ENCODE assay signal across 28 cellular contexts in genomic region chr16:20411055-20411454, GRCh38. TPM values are rescaled to one million over a fixed set of nuclear protein-coding genes. Genes with fewer than 3 reads are reported as not detected.
"Had no signal": no experiment of that assay in that cellular context is flagged by ENCODE, and none has a peak within 500 bp of the region (broad histone marks: within the 10 kb centered on the region; RNA-seq: fewer than 3 reads in every experiment).

No MANE protein-coding gene starts in this region.

- H3K9me3 Mint-ChIP-seq: activated B cell treated with CpG ODN at 0.5 μM for 24 hours; activated CD4-positive, alpha-beta memory T cell treated with anti-CD3 and anti-CD28 coated beads for 36 hours; activated CD4-positive, alpha-beta T cell treated with anti-CD3 and anti-CD28 coated beads, Interleukin-2, amount 10 ng/mL, durations not matched to agents 7 days and 5 days; activated naive CD4-positive, alpha-beta T cell treated with anti-CD3 and anti-CD28 coated beads for 36 hours; activated T-cell treated with anti-CD3 and anti-CD28 coated beads, Interleukin-2, amount 50 U/mL, for 4 hours; brain had no signal

- ATAC-seq: activated T-cell treated with anti-CD3 and anti-CD28 coated beads, Interleukin-2, amount 50 U/mL, for 4 hours had no signal

- H3K36me3 Mint-ChIP-seq: activated CD4-positive, alpha-beta memory T cell treated with anti-CD3 and anti-CD28 coated beads for 36 hours; activated naive CD8-positive, alpha-beta T cell; brain had no signal

- DNase-seq: activated B cell treated with CpG ODN at 0.5 μM for 24 hours; activated CD4-positive, alpha-beta memory T cell treated with anti-CD3 and anti-CD28 coated beads for 36 hours; activated CD4-positive, alpha-beta T cell treated with anti-CD3 and anti-CD28 coated beads for 1 hour; activated CD4-positive, alpha-beta T cell treated with anti-CD3 and anti-CD28 coated beads, Interleukin-2, amount 10 ng/mL, durations not matched to agents 7 days and 5 days; activated CD8-positive, alpha-beta memory T cell treated with anti-CD3 and anti-CD28 coated beads for 24 hours; activated effector memory CD4-positive, alpha-beta T cell treated with anti-CD3 and anti-CD28 coated beads, Interleukin-2, amount 50 U/mL, for 16 hours; activated naive CD4-positive, alpha-beta T cell treated with anti-CD3 and anti-CD28 coated beads for 36 hours; activated T-cell treated with anti-CD3 and anti-CD28 coated beads, Interleukin-2, amount 50 U/mL, for 4 hours; amygdala; NCI-H1092; NCI-H1417 treated with DMSO at 0.1 percent for 48 hours; NCI-H1694; NCI-H2029; NCI-H446; NCI-H524; NCI-H748 treated with DMSO at 0.1 percent for 48 hours; SIG-M5; T-helper 2 cell; T1000 had no signal

- FAIRE-seq: astrocyte, TTC549 had no signal

- H3K27ac Mint-ChIP-seq: activated CD4-positive, alpha-beta memory T cell treated with anti-CD3 and anti-CD28 coated beads for 36 hours; activated CD4-positive, alpha-beta T cell treated with anti-CD3 and anti-CD28 coated beads, Interleukin-2, amount 10 ng/mL, durations not matched to agents 7 days and 5 days; activated naive CD4-positive, alpha-beta T cell treated with anti-CD3 and anti-CD28 coated beads for 36 hours; activated naive CD8-positive, alpha-beta T cell; brain had no signal

- H3K4me1 Mint-ChIP-seq: activated CD4-positive, alpha-beta T cell treated with anti-CD3 and anti-CD28 coated beads, Interleukin-2, amount 10 ng/mL, durations not matched to agents 7 days and 5 days; brain had no signal

- H3K4me3 Mint-ChIP-seq: activated B cell treated with CpG ODN at 0.5 μM for 24 hours; activated CD4-positive, alpha-beta memory T cell treated with anti-CD3 and anti-CD28 coated beads for 36 hours; activated CD4-positive, alpha-beta T cell treated with anti-CD3 and anti-CD28 coated beads, Interleukin-2, amount 10 ng/mL, durations not matched to agents 7 days and 5 days; activated naive CD4-positive, alpha-beta T cell treated with anti-CD3 and anti-CD28 coated beads for 36 hours; activated naive CD8-positive, alpha-beta T cell; activated T-cell treated with anti-CD3 and anti-CD28 coated beads, Interleukin-2, amount 50 U/mL, for 4 hours; brain had no signal

RNA-seq across cellular contexts. Expression of gene ACSM5, which starts 1.7 kb away (rescaled TPM):
- total RNA-seq: activated B cell treated with CpG ODN at 0.5 μM for 24 hours; activated CD4-positive, alpha-beta memory T cell treated with anti-CD3 and anti-CD28 coated beads for 36 hours; activated CD4-positive, alpha-beta T cell treated with anti-CD3 and anti-CD28 coated beads, Interleukin-2, amount 10 ng/mL, durations not matched to agents 7 days and 5 days; activated naive CD4-positive, alpha-beta T cell treated with anti-CD3 and anti-CD28 coated beads for 36 hours; activated T-cell treated with anti-CD3 and anti-CD28 coated beads, Interleukin-2, amount 50 U/mL, for 4 hours; astrocyte; cardiac muscle cell; OCI-LY7; RPMI7951 had no signal

RNA-seq across cellular contexts. Expression of gene PDILT, which starts 6.5 kb away (rescaled TPM):
- total RNA-seq: activated B cell treated with CpG ODN at 0.5 μM for 24 hours; activated CD4-positive, alpha-beta memory T cell treated with anti-CD3 and anti-CD28 coated beads for 36 hours; activated CD4-positive, alpha-beta T cell treated with anti-CD3 and anti-CD28 coated beads, Interleukin-2, amount 10 ng/mL, durations not matched to agents 7 days and 5 days; activated naive CD4-positive, alpha-beta T cell treated with anti-CD3 and anti-CD28 coated beads for 36 hours; activated T-cell treated with anti-CD3 and anti-CD28 coated beads, Interleukin-2, amount 50 U/mL, for 4 hours; astrocyte; cardiac muscle cell; LHCN-M2; M059J; OCI-LY7; RPMI7951 had no signal
- polyA plus RNA-seq: cardiac muscle cell had no signal

RNA-seq across cellular contexts. Expression of gene ACSM2A, which starts 40.3 kb away (rescaled TPM):
- total RNA-seq: activated B cell treated with CpG ODN at 0.5 μM for 24 hours; activated CD4-positive, alpha-beta memory T cell treated with anti-CD3 and anti-CD28 coated beads for 36 hours; activated CD4-positive, alpha-beta T cell treated with anti-CD3 and anti-CD28 coated beads, Interleukin-2, amount 10 ng/mL, durations not matched to agents 7 days and 5 days; activated naive CD4-positive, alpha-beta T cell treated with anti-CD3 and anti-CD28 coated beads for 36 hours; cardiac muscle cell; LHCN-M2; M059J; OCI-LY7; RPMI7951 had no signal
- polyA plus RNA-seq: cardiac muscle cell had no signal

RNA-seq across cellular contexts. Expression of gene UMOD, which starts 58.5 kb away (rescaled TPM):
- total RNA-seq: activated B cell treated with CpG ODN at 0.5 μM for 24 hours; activated CD4-positive, alpha-beta memory T cell treated with anti-CD3 and anti-CD28 coated beads for 36 hours; activated CD4-positive, alpha-beta T cell treated with anti-CD3 and anti-CD28 coated beads, Interleukin-2, amount 10 ng/mL, durations not matched to agents 7 days and 5 days; activated naive CD4-positive, alpha-beta T cell treated with anti-CD3 and anti-CD28 coated beads for 36 hours; activated T-cell treated with anti-CD3 and anti-CD28 coated beads, Interleukin-2, amount 50 U/mL, for 4 hours; astrocyte; cardiac muscle cell; LHCN-M2; M059J; OCI-LY7; RPMI7951 had no signal
- polyA plus RNA-seq: cardiac muscle cell had no signal
